Comparison of ENCODE assay signal across 8 cellular contexts in the genomic region with DNA sequence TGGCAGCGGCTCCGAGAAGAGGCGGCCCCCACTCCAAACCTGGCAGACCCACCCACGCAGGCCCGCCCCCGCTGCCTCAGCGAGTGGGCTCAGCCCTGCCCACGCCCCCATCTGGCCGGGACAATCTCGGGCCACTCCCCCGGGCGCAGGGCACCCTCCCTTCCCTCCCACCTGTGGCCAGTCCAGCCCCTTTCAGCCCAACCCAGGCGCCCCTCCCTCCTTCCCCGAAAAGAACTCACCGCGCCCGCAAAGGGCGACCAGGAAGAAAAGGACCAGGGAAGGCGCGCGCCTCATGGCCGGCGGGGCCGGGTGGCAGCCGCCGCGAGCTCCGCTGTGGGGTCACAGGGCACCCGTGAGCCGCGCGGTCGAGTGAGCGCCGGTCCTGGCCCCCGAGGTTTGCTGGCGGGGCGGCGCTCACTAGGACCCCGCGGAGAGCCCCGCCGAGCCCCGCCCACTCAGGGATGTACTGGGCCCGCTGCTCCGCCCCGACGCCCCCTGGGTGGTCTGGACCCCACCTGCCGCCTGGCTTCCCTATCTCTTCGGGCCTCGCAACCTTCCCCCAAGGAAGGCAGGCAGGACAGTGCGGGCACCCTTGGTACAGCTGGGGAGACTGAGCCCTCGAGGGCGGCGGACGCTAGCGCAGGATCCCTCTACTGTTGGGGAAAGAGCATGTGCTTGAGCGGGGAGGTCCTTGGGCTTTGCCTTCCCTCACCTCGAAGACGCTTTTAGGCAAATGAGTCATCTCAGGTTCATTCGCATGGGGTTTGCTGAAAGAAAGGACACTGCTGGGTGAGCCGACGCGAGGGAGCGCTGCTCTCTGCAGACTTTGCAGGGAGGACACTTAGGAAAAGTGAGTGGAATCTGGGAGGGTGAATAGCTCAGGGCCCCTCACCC. TPM values are rescaled to one million over a fixed set of nuclear protein-coding genes. Genes with fewer than 3 reads are reported as not detected.
DNase-seq lines count a peak whose midpoint lies in the region; ATAC-seq and TF ChIP-seq lines count a peak whose summit lies in the region.

Gene CHRNB4 (minus strand): TSS at position 371 of the 894 bp plus-strand sequence. CDS start 77 bp downstream, at position 294.

- H3K9me3 ChIP-seq in WERI-Rb-1 (ENCODE audit: severe bottlenecking), result peaks cover 5% of the 10 kb centered on the region

- peak; percentile 49; the same call in 1 of the 2 replicates for TF ChIP-seq CTCF in WERI-Rb-1 (IDR thresholded peaks at IDR 0.05; ENCODE audit: low read depth, low read length)
- no peak for TF ChIP-seq CTCF in fibroblast of mammary gland (conservative IDR thresholded peaks at IDR 0.05; ENCODE audit: control insufficient read depth, insufficient read depth, low read depth, low read length)
- no peak for TF ChIP-seq CTCF in omental fat pad (IDR thresholded peaks at IDR 0.05)

- peak within 1 kb of the TSS; percentile 97 for H3K27ac ChIP-seq in WERI-Rb-1

- ATAC-seq in omental fat pad (ENCODE audit: low FRiP score), result peak; percentile 71
- ATAC-seq in GM19351 (IDR thresholded peaks at IDR 0.05; ENCODE audit: unreplicated experiment), result no peak

- H3K27me3 ChIP-seq in H7 (ENCODE audit: control insufficient read depth, insufficient read depth, low read length) (peaks cover 7% of the 10 kb centered on the region), WERI-Rb-1 (ENCODE audit: insufficient read depth, low read depth, severe bottlenecking) (no peaks in the 10 kb centered on the region)

- DNase-seq in H7 (peak; percentile 98), WERI-Rb-1 (peak; percentile 91), fibroblast of mammary gland (ENCODE audit: low read depth) (no peak), omental fat pad (ENCODE audit: low spot score) (no peak), NCI-H2081 (lab: John Stamatoyannopoulos, UW) (no peak), cerebellar nuclear complex (lab: John Stamatoyannopoulos, UW) (no peak), NCI-H774 (lab: John Stamatoyannopoulos, UW) (no peak)

- H3K4me3 ChIP-seq in H7 (ENCODE audit: insufficient read depth, low read depth, low read length), result peak within 1 kb of the TSS; percentile 67
- H3K4me3 ChIP-seq in WERI-Rb-1 (ENCODE audit: low read depth, low read length), result peak within 1 kb of the TSS; percentile 54
- peak within 1 kb of the TSS; percentile 10 for H3K4me3 ChIP-seq in fibroblast of mammary gland (ENCODE audit: control insufficient read depth, low read depth, low read length)

- H3K36me3 ChIP-seq in H7 (replicated peaks; ENCODE audit: control insufficient read depth, insufficient read depth, low read length) (no peaks in the 10 kb centered on the region), WERI-Rb-1 (peaks cover 5% of the 10 kb centered on the region; the same call in 1 of the 2 replicates)

RNA-seq across cellular contexts. Expression of gene CHRNB4, which starts in this region (rescaled TPM):
- 2.7 and 4.3 TPM in 2 replicates for total RNA-seq in H7 (2014; rRNA removed; shearing (Covaris generic))
- not detected for total RNA-seq in omental fat pad

Comparison
In these comparisons a context has a peak if more than half of its experiments do, and no peak if none do; other contexts are left out.
1. Peak in ATAC-seq in omental fat pad; RNA of the gene not detected or under 1 TPM.
2. DNase-seq: peak in H7 (single experiment) and WERI-Rb-1 (single experiment); none in fibroblast of mammary gland (single experiment), omental fat pad (single experiment), NCI-H2081 (0 of 2), cerebellar nuclear complex (0 of 2) and NCI-H774 (single experiment).
3. H3K4me3 ChIP-seq: peak in every context shown above with its lines; median percentile 67 in H7; 54 in WERI-Rb-1; 10 in fibroblast of mammary gland.